In the genomic region with DNA sequence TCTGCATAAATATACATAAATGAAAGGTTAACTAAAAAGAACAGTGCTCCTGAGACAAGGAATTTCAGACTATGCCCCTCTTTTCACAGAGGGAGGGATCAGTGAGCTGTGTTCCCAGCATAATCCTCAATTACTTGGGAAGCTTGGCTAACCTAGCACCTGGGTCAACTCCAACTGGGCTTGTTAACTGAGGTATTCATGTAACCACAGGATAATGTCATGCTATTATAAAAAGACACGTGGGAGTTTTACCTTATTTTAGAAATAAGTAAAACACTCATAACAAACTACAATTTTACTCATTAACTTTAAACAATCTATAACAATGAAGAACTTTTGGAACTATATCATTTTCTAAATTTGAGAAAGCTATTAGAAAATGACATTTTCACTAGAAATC, we compare ENCODE assay signal across 22 cellular contexts. TPM values are rescaled to one million over a fixed set of nuclear protein-coding genes. Genes with fewer than 3 reads are reported as not detected.
"Had no signal": no experiment of that assay in that cellular context is flagged by ENCODE, and none has a peak within 500 bp of the region (broad histone marks: within the 10 kb centered on the region; RNA-seq: fewer than 3 reads in every experiment).

No MANE protein-coding gene starts in this region.

- H3K36me3 ChIP-seq: tibial artery had no signal

- H3K27ac ChIP-seq: body of pancreas, coronary artery, foreskin keratinocyte, neutrophil, tibial artery had no signal

- H3K27me3 ChIP-seq: body of pancreas, foreskin keratinocyte, neutrophil, tibial artery had no signal

- H3K4me3 ChIP-seq: body of pancreas, coronary artery, tibial artery had no signal

- H3K4me1 ChIP-seq: body of pancreas, tibial artery had no signal

- H3K4me1 Mint-ChIP-seq: activated CD4-positive, alpha-beta memory T cell treated with anti-CD3 and anti-CD28 coated beads, Interleukin-2, amount 10 ng/mL, durations not matched to agents 7 days and 5 days; immature natural killer cell; natural killer cell had no signal

- H3K36me3 Mint-ChIP-seq: natural killer cell, WTC11 had no signal

- DNase-seq: activated CD4-positive, alpha-beta memory T cell treated with anti-CD3 and anti-CD28 coated beads, Interleukin-2, amount 10 ng/mL, durations not matched to agents 7 days and 5 days; activated CD4-positive, alpha-beta T cell treated with anti-CD3 and anti-CD28 coated beads for 4 hours; activated effector memory CD4-positive, alpha-beta T cell treated with Interleukin-2 at 50 U/mL for 16 hours; activated naive CD4-positive, alpha-beta T cell treated with anti-CD3 and anti-CD28 coated beads, Interleukin-2, amount 50 U/mL, for 16 hours; activated T-cell treated with anti-CD3 and anti-CD28 coated beads, Interleukin-2, amount 50 U/mL, for 4 hours; body of pancreas; central memory CD4-positive, alpha-beta T cell; foreskin keratinocyte; immature natural killer cell; natural killer cell; posterior cingulate gyrus; right cardiac atrium; stimulated activated CD4-positive, alpha-beta T cell treated with anti-CD3 and anti-CD28 coated beads, Interleukin-4, amount 100 ng/mL, for 24 hours; stimulated activated naive CD4-positive, alpha-beta T cell; T-helper 2 cell; tibial artery had no signal

- H3K9me3 Mint-ChIP-seq: activated CD4-positive, alpha-beta memory T cell treated with anti-CD3 and anti-CD28 coated beads, Interleukin-2, amount 10 ng/mL, durations not matched to agents 7 days and 5 days; activated T-cell treated with anti-CD3 and anti-CD28 coated beads, Interleukin-2, amount 50 U/mL, for 4 hours; immature natural killer cell; natural killer cell; WTC11 had no signal

- FAIRE-seq: small intestine, urothelium cell line had no signal

- H3K4me3 Mint-ChIP-seq: activated CD4-positive, alpha-beta memory T cell treated with anti-CD3 and anti-CD28 coated beads, Interleukin-2, amount 10 ng/mL, durations not matched to agents 7 days and 5 days; activated T-cell treated with anti-CD3 and anti-CD28 coated beads, Interleukin-2, amount 50 U/mL, for 4 hours; immature natural killer cell; natural killer cell; WTC11 had no signal

- H3K27ac Mint-ChIP-seq: activated CD4-positive, alpha-beta memory T cell treated with anti-CD3 and anti-CD28 coated beads, Interleukin-2, amount 10 ng/mL, durations not matched to agents 7 days and 5 days; immature natural killer cell; natural killer cell; WTC11 had no signal

- H3K27me3 Mint-ChIP-seq: activated CD4-positive, alpha-beta memory T cell treated with anti-CD3 and anti-CD28 coated beads, Interleukin-2, amount 10 ng/mL, durations not matched to agents 7 days and 5 days had no signal

- H3K9me3 ChIP-seq: body of pancreas, neutrophil, tibial artery had no signal

- ATAC-seq: activated T-cell treated with anti-CD3 and anti-CD28 coated beads, Interleukin-2, amount 50 U/mL, for 4 hours; body of pancreas; esophagus mucosa; foreskin keratinocyte; natural killer cell; right cardiac atrium; WTC11 had no signal

RNA-seq across cellular contexts. Expression of a gene that starts 58.0 kb away (rescaled TPM):
- polyA plus RNA-seq: immature natural killer cell had no signal
